Comparison of ENCODE assay signal across 1 cellular context in genomic region chr2:28751956-28752607, GRCh38.
TF ChIP-seq lines count a peak whose summit lies in the region.

No MANE protein-coding gene starts in this region.

TF ChIP-seq in IMR-90, 13 proteins besides CTCF, POLR2A, EP300 and RAD21:
- no peak for TF ChIP-seq FOS (IDR thresholded peaks at IDR 0.05; ENCODE audit: low read depth, low read length)
- TF ChIP-seq ELK1 (IDR thresholded peaks at IDR 0.05; ENCODE audit: borderline replicate concordance, low read depth, low read length), result no peak
- no peak for TF ChIP-seq RFX5 (IDR thresholded peaks at IDR 0.05; ENCODE audit: low read depth, low read length)
- no peak for TF ChIP-seq RCOR1 (IDR thresholded peaks at IDR 0.05; ENCODE audit: insufficient replicate concordance, low read length)
- TF ChIP-seq CHD1 (IDR thresholded peaks at IDR 0.05; ENCODE audit: low read depth, low read length), result peak; percentile 92; the same call in 1 of the 2 replicates
- TF ChIP-seq NFE2L2 (IDR thresholded peaks at IDR 0.05; ENCODE audit: low read depth, low read length), result no peak
- TF ChIP-seq CEBPB (IDR thresholded peaks at IDR 0.05; ENCODE audit: low read depth, low read length), result no peak
- no peak for TF ChIP-seq SMC3 (IDR thresholded peaks at IDR 0.05; ENCODE audit: low read depth, low read length)
- TF ChIP-seq USF2 (IDR thresholded peaks at IDR 0.05; ENCODE audit: low read depth, low read length), result no peak
- no peak for TF ChIP-seq MAZ (IDR thresholded peaks at IDR 0.05; ENCODE audit: borderline replicate concordance, low read depth, low read length)
- TF ChIP-seq MAFK (IDR thresholded peaks at IDR 0.05; ENCODE audit: low read depth, low read length), result no peak
- no peak for TF ChIP-seq MXI1 (IDR thresholded peaks at IDR 0.05; ENCODE audit: borderline replicate concordance, low read depth, low read length)
- TF ChIP-seq BHLHE40 (IDR thresholded peaks at IDR 0.05; ENCODE audit: low read depth, low read length), result peak; percentile 53; the same call in 1 of the 2 replicates
TF ChIP-seq in IMR-90: peak in this region for 2.
